In the genomic region with DNA sequence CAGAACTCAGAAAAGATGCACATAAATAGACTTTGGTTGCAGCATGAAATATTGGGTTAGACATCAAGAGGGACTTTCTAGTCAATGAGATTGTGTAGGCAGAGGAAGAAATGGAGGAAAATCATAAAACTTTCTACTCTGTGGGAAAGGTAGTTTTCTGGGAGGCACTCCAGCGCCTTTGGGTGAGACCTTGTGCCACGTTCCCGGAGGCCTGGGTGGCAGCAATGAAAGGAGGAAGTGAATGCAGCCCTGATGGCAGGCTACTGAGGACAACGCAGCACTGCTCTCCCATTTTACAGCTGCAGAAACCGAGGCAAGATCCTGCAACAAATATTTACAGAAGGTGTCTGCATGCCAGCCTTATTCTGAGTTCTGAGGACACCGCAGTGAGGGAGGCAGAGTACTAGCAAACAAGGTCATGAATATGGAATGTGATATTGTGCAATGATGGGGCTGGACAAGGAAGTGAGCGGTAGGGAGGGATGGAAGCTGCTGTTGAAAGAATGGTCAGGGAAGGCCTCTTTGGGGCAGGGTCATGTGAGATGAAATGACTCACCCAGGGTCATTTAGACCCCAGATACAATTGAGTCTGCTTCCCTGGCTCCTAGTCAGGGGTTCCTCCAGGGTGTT, we compare ENCODE assay signal across 9 cellular contexts.
DNase-seq lines count a peak whose midpoint lies in the region; ATAC-seq, FAIRE-seq and TF ChIP-seq lines count a peak whose summit lies in the region.
"Had no signal": no experiment of that assay in that cellular context is flagged by ENCODE, and none has a peak within 500 bp of the region (broad histone marks: within the 10 kb centered on the region; RNA-seq: fewer than 3 reads in every experiment).

No MANE protein-coding gene starts in this region.

- no peaks in the 10 kb centered on the region for H3K9me3 Mint-ChIP-seq in astrocyte (ENCODE audit: unreplicated experiment)
- H3K9me3 Mint-ChIP-seq in activated CD8-positive, alpha-beta memory T cell treated with anti-CD3 and anti-CD28 coated beads, Interleukin-2, amount 10 ng/mL, durations not matched to agents 7 days and 5 days (ENCODE audit: low read depth): no peaks in the 10 kb centered on the region

- intact Hi-C loops in upper lobe of right lung (cut with DNase I): no loop called here
- intact Hi-C loops in stomach (cut with DNase I; ENCODE audit: low total_unique reads): no loop called here

- H3K4me1 ChIP-seq in astrocyte (ENCODE audit: insufficient read depth, low read length): peaks cover 17% of the 10 kb centered on the region
- no peaks in the 10 kb centered on the region for H3K4me1 ChIP-seq in upper lobe of right lung
- H3K4me1 ChIP-seq in stomach: peaks cover 0 to 8% (median 4%) of the 10 kb centered on the region in 4 donors

- peaks cover 7% of the 10 kb centered on the region for H3K27me3 Mint-ChIP-seq in astrocyte (ENCODE audit: low read depth, unreplicated experiment)
- H3K27me3 Mint-ChIP-seq in activated CD8-positive, alpha-beta memory T cell treated with anti-CD3 and anti-CD28 coated beads, Interleukin-2, amount 10 ng/mL, durations not matched to agents 7 days and 5 days: no peaks in the 10 kb centered on the region

- H3K27me3 ChIP-seq in astrocyte (ENCODE audit: insufficient read depth, low read length) (no peaks in the 10 kb centered on the region), kidney epithelial cell (ENCODE audit: control insufficient read depth, insufficient read depth, low read length) (no peaks in the 10 kb centered on the region), upper lobe of right lung (no peaks in the 10 kb centered on the region), stomach (peaks cover 0 to 27% (median 0%) of the 10 kb centered on the region in 3 donors)

- H3K27ac Mint-ChIP-seq in astrocyte (ENCODE audit: unreplicated experiment): peak overlapping the region; percentile 81
- no peak overlapping the region for H3K27ac Mint-ChIP-seq in activated CD8-positive, alpha-beta memory T cell treated with anti-CD3 and anti-CD28 coated beads, Interleukin-2, amount 10 ng/mL, durations not matched to agents 7 days and 5 days

- H3K4me3 ChIP-seq in astrocyte (ENCODE audit: insufficient read depth, low read depth, low read length) (peak overlapping the region; percentile 7), kidney epithelial cell (ENCODE audit: low read depth, low read length) (no peak overlapping the region), upper lobe of right lung (no peak overlapping the region), stomach (no peak overlapping the region)

- H3K4me2 ChIP-seq in astrocyte (ENCODE audit: low read length): peak overlapping the region; percentile 70

- ATAC-seq in upper lobe of right lung: peak; percentile 86
- ATAC-seq in activated CD8-positive, alpha-beta memory T cell treated with anti-CD3 and anti-CD28 coated beads, Interleukin-2, amount 10 ng/mL, durations not matched to agents 7 days and 5 days: no peak

- H3K9ac ChIP-seq in astrocyte (ENCODE audit: low read length): peak overlapping the region; percentile 68

- no peaks in the 10 kb centered on the region for H3K36me3 Mint-ChIP-seq in astrocyte (ENCODE audit: low read depth, unreplicated experiment)
- H3K36me3 Mint-ChIP-seq in activated CD8-positive, alpha-beta memory T cell treated with anti-CD3 and anti-CD28 coated beads, Interleukin-2, amount 10 ng/mL, durations not matched to agents 7 days and 5 days: no peaks in the 10 kb centered on the region

- peak overlapping the region; percentile 89 for H3K27ac ChIP-seq in astrocyte (ENCODE audit: low read depth, low read length)
- no peak overlapping the region for H3K27ac ChIP-seq in upper lobe of right lung
- no peak overlapping the region for H3K27ac ChIP-seq in stomach

- CTCF ChIA-PET in activated CD8-positive, alpha-beta memory T cell treated with anti-CD3 and anti-CD28 coated beads, Interleukin-2, amount 10 ng/mL, durations not matched to agents 7 days and 5 days (lab: Charles Lee): no interaction called here

- peaks cover 12% of the 10 kb centered on the region for H3K4me1 Mint-ChIP-seq in astrocyte (ENCODE audit: low read depth, unreplicated experiment)
- no peaks in the 10 kb centered on the region for H3K4me1 Mint-ChIP-seq in activated CD8-positive, alpha-beta memory T cell treated with anti-CD3 and anti-CD28 coated beads, Interleukin-2, amount 10 ng/mL, durations not matched to agents 7 days and 5 days

- DNase-seq in HuH-7 (ENCODE audit: low spot score) (peak; percentile 28), astrocyte (ENCODE audit: low read depth) (peak; percentile 96), kidney epithelial cell (ENCODE audit: low read depth) (peak; percentile 93), upper lobe of right lung (no peak), NCI-H187 treated with DMSO at 0.1 percent for 48 hours (lab: John Stamatoyannopoulos, UW) (no peak), stomach (no peak)
- DNase-seq in stimulated activated CD8-positive, alpha-beta memory T cell treated with anti-CD3 and anti-CD28 coated beads, Interleukin-4, amount 100 ng/mL, for 48 hours: no peak
- DNase-seq in activated CD8-positive, alpha-beta memory T cell treated with anti-CD3 and anti-CD28 coated beads, Interleukin-2, amount 10 ng/mL, durations not matched to agents 7 days and 5 days: no peak
- DNase-seq: amygdala had no signal

- no peaks in the 10 kb centered on the region for H3K9me3 ChIP-seq in astrocyte (ENCODE audit: insufficient read depth, low read depth, low read length)
- H3K9me3 ChIP-seq in upper lobe of right lung: no peaks in the 10 kb centered on the region
- no peaks in the 10 kb centered on the region for H3K9me3 ChIP-seq in stomach

- H3K4me3 Mint-ChIP-seq in astrocyte (ENCODE audit: unreplicated experiment): peak overlapping the region; percentile 56
- no peak overlapping the region for H3K4me3 Mint-ChIP-seq in activated CD8-positive, alpha-beta memory T cell treated with anti-CD3 and anti-CD28 coated beads, Interleukin-2, amount 10 ng/mL, durations not matched to agents 7 days and 5 days

- H3K36me3 ChIP-seq in astrocyte (ENCODE audit: insufficient read depth, low read length): no peaks in the 10 kb centered on the region
- H3K36me3 ChIP-seq in kidney epithelial cell (ENCODE audit: control insufficient read depth, insufficient read depth, low read length): no peaks in the 10 kb centered on the region
- H3K36me3 ChIP-seq in upper lobe of right lung: no peaks in the 10 kb centered on the region
- H3K36me3 ChIP-seq in stomach: no peaks in the 10 kb centered on the region

- H3K79me2 ChIP-seq in astrocyte (ENCODE audit: insufficient read depth, low read length): no peaks in the 10 kb centered on the region

- no peak overlapping the region for H2AFZ ChIP-seq in astrocyte (ENCODE audit: low read depth, low read length)

- FAIRE-seq in astrocyte (lab: Jason Lieb, UNC): peak; percentile 85

- H4K20me1 ChIP-seq in astrocyte (ENCODE audit: insufficient read depth, low read length): no peaks in the 10 kb centered on the region

- TF ChIP-seq POLR2A in stomach (IDR thresholded peaks at IDR 0.05): no peak

- TF ChIP-seq EP300 in stomach (IDR thresholded peaks at IDR 0.05): no peak

- WGBS in stomach, 5 donors: 70 to 75% (median 73%) methylated on average over 7 of the region's 7 CpGs

- TF ChIP-seq CTCF in astrocyte (IDR thresholded peaks at IDR 0.05; ENCODE audit: insufficient read depth, low read depth, low read length) (no peak), kidney epithelial cell (IDR thresholded peaks at IDR 0.05; ENCODE audit: insufficient read depth, low read length, poor library complexity, severe bottlenecking) (no peak), upper lobe of right lung (IDR thresholded peaks at IDR 0.05) (no peak), stomach (IDR thresholded peaks at IDR 0.05) (no peak)

Comparison
In these comparisons a context has a peak if more than half of its experiments do, and no peak if none do; other contexts are left out.
1. DNase-seq: peak in HuH-7 (single experiment), astrocyte (single experiment) and kidney epithelial cell (single experiment); none in upper lobe of right lung (single experiment), NCI-H187 treated with DMSO at 0.1 percent for 48 hours (single experiment), stimulated activated CD8-positive, alpha-beta memory T cell treated with anti-CD3 and anti-CD28 coated beads, Interleukin-4, amount 100 ng/mL, for 48 hours (single experiment), activated CD8-positive, alpha-beta memory T cell treated with anti-CD3 and anti-CD28 coated beads, Interleukin-2, amount 10 ng/mL, durations not matched to agents 7 days and 5 days (single experiment) and stomach (single experiment).